In genomic region chr7:112154690-112155089, GRCh38 we compare ENCODE assay signal across 25 cellular contexts.
"Had no signal": no experiment of that assay in that cellular context is flagged by ENCODE, and none has a peak within 500 bp of the region (broad histone marks: within the 10 kb centered on the region; RNA-seq: fewer than 3 reads in every experiment).

No MANE protein-coding gene starts in this region.

- ATAC-seq: esophagus mucosa; gastrocnemius medialis; left ventricle myocardium superior; lower lobe of right lung; naive thymus-derived CD8-positive, alpha-beta T cell; sciatic nerve; stimulated activated naive B cell treated with anti-CD40 and anti-IgM and Interleukin-4, amounts not matched to agents 10 μg/mL and 1 μg/mL and 100 μg/mL, for 72 hours; upper lobe of right lung had no signal

- H3K27ac Mint-ChIP-seq: naive thymus-derived CD8-positive, alpha-beta T cell; nephron progenitor cell; stimulated activated naive B cell treated with anti-CD40 and anti-IgM and Interleukin-4, amounts not matched to agents 10 μg/mL and 1 μg/mL and 100 μg/mL, for 72 hours; stimulated activated naive CD8-positive, alpha-beta T cell treated with anti-CD3 and anti-CD28 coated beads, Interleukin-15, Interleukin-2, amounts not matched to agents 100 ng/mL and 50 ng/mL, for 24 hours had no signal

- H3K36me3 Mint-ChIP-seq: naive thymus-derived CD8-positive, alpha-beta T cell; stimulated activated naive B cell treated with anti-CD40 and anti-IgM and Interleukin-4, amounts not matched to agents 10 μg/mL and 1 μg/mL and 100 μg/mL, for 72 hours had no signal

- H3K4me1 ChIP-seq: prostate gland, suprapubic skin, uterus had no signal

- H3K9me3 Mint-ChIP-seq: naive thymus-derived CD8-positive, alpha-beta T cell; nephron progenitor cell; stimulated activated naive B cell treated with anti-CD40 and anti-IgM and Interleukin-4, amounts not matched to agents 10 μg/mL and 1 μg/mL and 100 μg/mL, for 72 hours; stimulated activated naive CD8-positive, alpha-beta T cell treated with anti-CD3 and anti-CD28 coated beads, Interleukin-15, Interleukin-2, amounts not matched to agents 100 ng/mL and 50 ng/mL, for 24 hours had no signal

- H3K4me3 Mint-ChIP-seq: naive thymus-derived CD8-positive, alpha-beta T cell; nephron progenitor cell; stimulated activated naive B cell treated with anti-CD40 and anti-IgM and Interleukin-4, amounts not matched to agents 10 μg/mL and 1 μg/mL and 100 μg/mL, for 72 hours; stimulated activated naive CD8-positive, alpha-beta T cell treated with anti-CD3 and anti-CD28 coated beads, Interleukin-15, Interleukin-2, amounts not matched to agents 100 ng/mL and 50 ng/mL, for 24 hours had no signal

- H3K4me2 ChIP-seq: smooth muscle cell had no signal

- H3K36me3 ChIP-seq: gastrocnemius medialis, lower lobe of right lung, prostate gland, right atrium auricular region, suprapubic skin, transverse colon, upper lobe of right lung, uterus had no signal

- H3K27ac ChIP-seq: epithelial cell of prostate, gastrocnemius medialis, lower lobe of right lung, prostate gland, right atrium auricular region, suprapubic skin, transverse colon, upper lobe of right lung, uterus had no signal

- DNase-seq: effector CD4-positive, alpha-beta T cell; foreskin fibroblast; gastrocnemius medialis; head of caudate nucleus; left ventricle myocardium superior; lower lobe of right lung; naive thymus-derived CD8-positive, alpha-beta T cell; nephron progenitor cell; nucleus accumbens; stimulated activated CD4-positive, alpha-beta T cell treated with anti-CD3 and anti-CD28 coated beads, Interleukin-12 subunit alpha, Interleukin-12 subunit beta, amount 100 ng/mL, for 4 hours; stimulated activated CD4-positive, alpha-beta T cell treated with anti-CD3 and anti-CD28 coated beads, Interleukin-1b, Interleukin-23, amount 100 ng/mL, for 48 hours; stimulated activated CD4-positive, alpha-beta T cell treated with anti-CD3 and anti-CD28 coated beads, Interleukin-4, amount 100 ng/mL, for 24 hours; stimulated activated naive B cell treated with anti-CD40 and anti-IgM and Interleukin-4, amounts not matched to agents 10 μg/mL and 1 μg/mL and 100 μg/mL, for 72 hours; transverse colon; upper lobe of right lung; uterus had no signal

- H3K27me3 ChIP-seq: dorsolateral prefrontal cortex, gastrocnemius medialis, right atrium auricular region, suprapubic skin, transverse colon, upper lobe of right lung, uterus had no signal

- H3K4me3 ChIP-seq: dorsolateral prefrontal cortex, gastrocnemius medialis, lower lobe of right lung, prostate gland, right atrium auricular region, smooth muscle cell, suprapubic skin, transverse colon, upper lobe of right lung, uterus had no signal
